Comparison of ENCODE assay signal across 19 cellular contexts in genomic region chr4:8689741-8690140, GRCh38.
A peak's percentile ranks its signal among the peaks of the same experiment; 100 is the strongest.
DNase-seq lines count a peak whose midpoint lies in the region; FAIRE-seq and TF ChIP-seq lines count a peak whose summit lies in the region.
"Had no signal": no experiment of that assay in that cellular context is flagged by ENCODE, and none has a peak within 500 bp of the region (broad histone marks: within the 10 kb centered on the region; RNA-seq: fewer than 3 reads in every experiment).

No MANE protein-coding gene starts in this region.

- no peak overlapping the region for H3K9ac ChIP-seq in kidney (ENCODE audit: low read length in 2 of 2)

- H3K4me3 ChIP-seq in kidney (ENCODE audit: low read length in 2 of 2) (no peak overlapping the region), sigmoid colon (no peak overlapping the region)

- peaks cover 10 to 50% (median 22%) of the 10 kb centered on the region in 3 donors for H3K27me3 ChIP-seq in sigmoid colon

- no peak for TF ChIP-seq POLR2A in sigmoid colon (IDR thresholded peaks at IDR 0.05)
- TF ChIP-seq POLR2A in GM12891 (IDR thresholded peaks at IDR 0.05; ENCODE audit: low read depth, low read length) = no peak

- TF ChIP-seq EP300 in sigmoid colon (IDR thresholded peaks at IDR 0.05) = no peak

- H3K9me3 ChIP-seq in kidney (ENCODE audit: control insufficient read depth in 1 of 2, low read length in 2 of 2) (no peaks in the 10 kb centered on the region), sigmoid colon (no peaks in the 10 kb centered on the region)

- H3K27ac ChIP-seq in kidney (ENCODE audit: low read depth in 2 of 2, low read length in 2 of 2) (no peak overlapping the region), sigmoid colon (no peak overlapping the region)

- TF ChIP-seq CTCF in kidney (IDR thresholded peaks at IDR 0.05; ENCODE audit: borderline replicate concordance, extremely low read depth, insufficient read depth) (no peak), sigmoid colon (IDR thresholded peaks at IDR 0.05) (no peak)

- no peaks in the 10 kb centered on the region for H3K4me1 ChIP-seq in kidney (ENCODE audit: control insufficient read depth in 1 of 2, insufficient read depth in 1 of 2, low read depth in 1 of 2, low read length in 2 of 2)
- H3K4me1 ChIP-seq in sigmoid colon = no peaks in the 10 kb centered on the region

- 74 to 80% methylated on average over 8 of the region's 8 CpGs for WGBS in sigmoid colon, 2 donors

- peak; percentile 56 for DNase-seq in activated effector memory CD4-positive, alpha-beta T cell treated with anti-CD3 and anti-CD28 coated beads, Interleukin-2, amount 50 U/mL, for 16 hours
- DNase-seq in activated effector memory CD4-positive, alpha-beta T cell treated with Interleukin-2 at 50 U/mL for 16 hours = no peak
- DNase-seq in kidney = peak; percentile 69
- peak; percentile 55 for DNase-seq in sigmoid colon
- DNase-seq in GM12891 (ENCODE audit: insufficient read length, low spot score) = no peak
- no peak for DNase-seq in RKO (ENCODE audit: low spot score)
- DNase-seq in anterior cingulate cortex (lab: John Stamatoyannopoulos, UW) = no peak
- DNase-seq: 8988T; C1 segment of cervical spinal cord; CD8-positive, alpha-beta memory T cell; IMR-90; NCI-H1105; NCI-H146; NCI-H2029; NCI-H2227 treated with DMSO at 0.1 percent for 48 hours; NCI-H510A treated with DMSO at 0.1 percent for 48 hours; NCI-H774; NK-92 treated with Interleukin-12 subunit alpha and Interleukin-12 subunit beta, amount 100 ng/mL, for 24 hours had no signal

- intact Hi-C loops in kidney (cut with DNase I) = no loop called here
- intact Hi-C loops in sigmoid colon (cut with DNase I) = no loop called here

- no peak for FAIRE-seq in kidney (lab: Jason Lieb, UNC)
- FAIRE-seq in GM12891 (lab: Jason Lieb, UNC) = no peak
- FAIRE-seq: G401.6 had no signal

- H3K36me3 ChIP-seq in kidney (ENCODE audit: control insufficient read depth in 1 of 2, insufficient read depth in 2 of 2, low read length in 2 of 2) (no peaks in the 10 kb centered on the region), sigmoid colon (no peaks in the 10 kb centered on the region)

TF ChIP-seq in GM12891, 5 proteins besides CTCF, POLR2A, EP300 and RAD21:
- TF ChIP-seq SPI1 (IDR thresholded peaks at IDR 0.05; ENCODE audit: low read depth, low read length) (no peak), PAX5 (IDR thresholded peaks at IDR 0.05; ENCODE audit: insufficient read depth, low read length, severe bottlenecking) (no peak), TAF1 (IDR thresholded peaks at IDR 0.05; ENCODE audit: low read depth, low read length) (no peak), POU2F2 (IDR thresholded peaks at IDR 0.05; ENCODE audit: low read depth, low read length) (no peak), POLR2AphosphoS5 (IDR thresholded peaks at IDR 0.05; ENCODE audit: low read depth, low read length) (no peak)
TF ChIP-seq in GM12891: peak in this region for 0.

Comparison
In these comparisons a context has a peak if more than half of its experiments do, and no peak if none do; other contexts are left out.
1. DNase-seq: peak in activated effector memory CD4-positive, alpha-beta T cell treated with anti-CD3 and anti-CD28 coated beads, Interleukin-2, amount 50 U/mL, for 16 hours (single experiment), kidney (single experiment) and sigmoid colon (single experiment); none in activated effector memory CD4-positive, alpha-beta T cell treated with Interleukin-2 at 50 U/mL for 16 hours (single experiment), GM12891 (single experiment), RKO (single experiment) and anterior cingulate cortex (0 of 58).